ENCODE assay signal across 8 cellular contexts in genomic region chr1:203291201-203292096, GRCh38. TPM values are rescaled to one million over a fixed set of nuclear protein-coding genes. Genes with fewer than 3 reads are reported as not detected.
A peak's percentile ranks its signal among the peaks of the same experiment; 100 is the strongest.
DNase-seq lines count a peak whose midpoint lies in the region; ATAC-seq, FAIRE-seq and TF ChIP-seq lines count a peak whose summit lies in the region.

No MANE protein-coding gene starts in this region.

- no peaks in the 10 kb centered on the region for H3K36me3 ChIP-seq in esophagus squamous epithelium

- peak overlapping the region in 1 of 4 donors; percentile 49 for H3K4me3 ChIP-seq in esophagus squamous epithelium

- BruUV-seq in Calu3 (replicated peaks; lab: Mats Ljungman, UMichigan): no TSS peak

- peak overlapping the region; percentile 84 to 93 (median 91) for H3K27ac ChIP-seq in esophagus squamous epithelium

- no peak for ATAC-seq in GM21367 (IDR thresholded peaks at IDR 0.05; ENCODE audit: unreplicated experiment)

- no peak for DNase-seq in Calu3
- DNase-seq in NCI-H510A treated with DMSO at 0.1 percent for 48 hours (lab: John Stamatoyannopoulos, UW): peak; percentile 80
- DNase-seq in esophagus squamous epithelium (lab: John Stamatoyannopoulos, UW): no peak
- DNase-seq in progenitor cell of endocrine pancreas (ENCODE audit: low spot score, unreplicated experiment): no peak
- DNase-seq in NK-92 treated with Interleukin-12 subunit alpha and Interleukin-12 subunit beta, amount 100 ng/mL, for 24 hours (lab: John Stamatoyannopoulos, UW): no peak
- no peak for DNase-seq in DMS 273 treated with DMSO at 0.1 percent for 48 hours (lab: John Stamatoyannopoulos, UW)
- DNase-seq in D721Med (ENCODE audit: insufficient read length, low spot score): no peak

- H3K4me3 Mint-ChIP-seq in Calu3 (ENCODE audit: low read depth, unreplicated experiment) (peak overlapping the region; percentile 59), progenitor cell of endocrine pancreas (ENCODE audit: low read depth) (peak overlapping the region; percentile 35)

- TF ChIP-seq CTCF in Calu3 (IDR thresholded peaks at IDR 0.05; ENCODE audit: unreplicated experiment): no peak
- no peak for TF ChIP-seq CTCF in esophagus squamous epithelium (IDR thresholded peaks at IDR 0.05)
- TF ChIP-seq CTCF in progenitor cell of endocrine pancreas (IDR thresholded peaks at IDR 0.05; ENCODE audit: unreplicated experiment): no peak
- no peak for TF ChIP-seq CTCF in D721Med (IDR thresholded peaks at IDR 0.05; ENCODE audit: insufficient read depth, missing control alignments)

- WGBS in esophagus squamous epithelium, 2 donors: 71 to 78% methylated on average over 9 to 13 of the region's 17 CpGs

- H3K4me1 ChIP-seq in esophagus squamous epithelium: peaks cover 40 to 53% (median 52%) of the 10 kb centered on the region in 3 donors

- no peak for FAIRE-seq in D721Med (lab: Jason Lieb, UNC)

- H3K36me3 Mint-ChIP-seq in Calu3 (ENCODE audit: insufficient read depth, unreplicated experiment): peaks cover 13% of the 10 kb centered on the region
- no peaks in the 10 kb centered on the region for H3K36me3 Mint-ChIP-seq in progenitor cell of endocrine pancreas (ENCODE audit: insufficient read depth)

- no peaks in the 10 kb centered on the region for H3K9me3 Mint-ChIP-seq in Calu3 (ENCODE audit: low read depth, unreplicated experiment)
- no peaks in the 10 kb centered on the region for H3K9me3 Mint-ChIP-seq in progenitor cell of endocrine pancreas (ENCODE audit: low read depth)

- no peaks in the 10 kb centered on the region for H3K9me3 ChIP-seq in esophagus squamous epithelium

- H3K27ac Mint-ChIP-seq in Calu3 (ENCODE audit: unreplicated experiment) (peak overlapping the region; percentile 70), progenitor cell of endocrine pancreas (peak overlapping the region; percentile 99)

- H3K4me1 Mint-ChIP-seq in Calu3 (ENCODE audit: low read depth, unreplicated experiment): peaks cover 30% of the 10 kb centered on the region
- peaks cover 57% of the 10 kb centered on the region for H3K4me1 Mint-ChIP-seq in progenitor cell of endocrine pancreas (ENCODE audit: low read depth)

- no peaks in the 10 kb centered on the region for H3K27me3 ChIP-seq in esophagus squamous epithelium

- intact Hi-C loops in Calu3 (cut with micrococcal nuclease; ENCODE audit: unreplicated experiment): no loop called here
- intact Hi-C loops in esophagus squamous epithelium (cut with DNase I): no loop called here

- CTCF ChIA-PET in Calu3 (lab: Charles Lee): interaction anchor here (0.7 to 1.1 kb wide), 4 partner anchors 10 to 50 kb away, joined by 3 to 5 read pairs (median 3); no protein-coding TSS in a partner anchor

- no peak for TF ChIP-seq POLR2A in esophagus squamous epithelium (IDR thresholded peaks at IDR 0.05)

- H3K27me3 Mint-ChIP-seq in Calu3 (ENCODE audit: unreplicated experiment) (peaks cover 33% of the 10 kb centered on the region), progenitor cell of endocrine pancreas (no peaks in the 10 kb centered on the region)

RNA-seq across cellular contexts. Expression of gene BTG2, which starts 13.9 kb away (rescaled TPM):
- total RNA-seq in Calu3 (2022) (2.7 and 4.9 TPM in 2 replicates), esophagus squamous epithelium (10 to 100 TPM; 29.7 to 46.2 (median 41.3) TPM), progenitor cell of endocrine pancreas (103 and 110 TPM in 2 replicates)

RNA-seq across cellular contexts. Expression of gene FMOD, which starts 59.5 kb away (rescaled TPM):
- total RNA-seq in Calu3 (2022) (not detected in 2 replicates), esophagus squamous epithelium (10 to 100 TPM in 2 of 4 donors, 1 to 10 TPM in 2; 4.3 to 29.9 (median 9.9) TPM), progenitor cell of endocrine pancreas (2.5 and 3.1 TPM in 2 replicates)
